In the genomic region with DNA sequence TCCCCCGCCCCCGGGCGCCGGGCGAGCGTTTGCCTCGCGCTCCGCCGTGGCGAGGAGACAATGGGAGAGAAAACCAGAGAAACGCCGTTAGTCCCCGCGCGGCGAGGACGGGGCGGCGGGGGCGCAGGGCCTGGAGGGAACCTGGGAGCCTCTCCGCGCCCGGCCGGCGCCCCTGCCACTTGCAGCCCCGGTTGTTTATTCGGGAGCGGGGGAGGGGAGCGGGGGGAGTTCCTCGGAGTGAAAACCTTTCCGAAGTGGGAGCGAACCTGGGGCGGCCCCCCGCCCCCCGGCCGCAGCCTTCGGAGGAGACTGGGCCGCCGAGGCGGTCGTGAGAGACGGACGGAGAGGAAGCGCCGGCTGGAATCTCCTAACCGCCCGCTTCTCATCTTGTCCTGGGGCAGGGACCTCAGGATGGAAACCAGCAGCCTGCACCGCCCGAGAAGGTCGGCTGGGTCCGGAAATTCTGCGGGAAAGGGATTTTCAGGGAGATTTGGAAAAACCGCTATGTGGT, we compare ENCODE assay signal across 8 cellular contexts. TPM values are rescaled to one million over a fixed set of nuclear protein-coding genes. Genes with fewer than 3 reads are reported as not detected.
DNase-seq lines count a peak whose midpoint lies in the region; ATAC-seq and TF ChIP-seq lines count a peak whose summit lies in the region.

No MANE protein-coding gene starts in this region.

- peaks cover 21% of the 10 kb centered on the region for H3K4me1 ChIP-seq in IMR-90 (ENCODE audit: control insufficient read depth, insufficient read depth, low read length)

- H3K4ac ChIP-seq in IMR-90 (ENCODE audit: low read depth, low read length), result peak overlapping the region; percentile 99

- H3K56ac ChIP-seq in IMR-90 (ENCODE audit: extremely low read depth, insufficient read depth, low read length), result peak overlapping the region; percentile 99

- H3K18ac ChIP-seq in IMR-90 (ENCODE audit: low read depth, low read length), result peak overlapping the region; percentile 94

- no peak for TF ChIP-seq POLR2A in IMR-90 (IDR thresholded peaks at IDR 0.05; ENCODE audit: low read depth, low read length)

- H3K9me3 ChIP-seq in IMR-90 (ENCODE audit: control insufficient read depth, insufficient read depth, low read length), result no peaks in the 10 kb centered on the region

- no peak for TF ChIP-seq RAD21 in IMR-90 (IDR thresholded peaks at IDR 0.05; ENCODE audit: low read length)

- H3K23ac ChIP-seq in IMR-90 (ENCODE audit: low read depth, low read length), result peak overlapping the region; percentile 100

- TF ChIP-seq CTCF in C4-2B (conservative IDR thresholded peaks at IDR 0.05) (no peak), IMR-90 (conservative IDR thresholded peaks at IDR 0.05; ENCODE audit: low read depth, low read length) (no peak), fibroblast of villous mesenchyme (IDR thresholded peaks at IDR 0.05; ENCODE audit: insufficient read depth, low read depth, low read length) (no peak), progenitor cell of endocrine pancreas (IDR thresholded peaks at IDR 0.05; ENCODE audit: unreplicated experiment) (no peak)

- peak overlapping the region; percentile 97 for H3K27ac Mint-ChIP-seq in progenitor cell of endocrine pancreas

- peak overlapping the region; percentile 98 for H3K14ac ChIP-seq in IMR-90 (replicated peaks; ENCODE audit: low read depth, low read length)

- POLR2A ChIA-PET in IMR-90 (lab: Charles Lee; ENCODE audit: unreplicated experiment), result interaction anchor here (0.8 to 1.3 kb wide), 4 partner anchors 10 to 263 kb away, joined by 3 to 7 read pairs (median 4); a partner anchor contains a TSS

- no peaks in the 10 kb centered on the region for H3K27me3 Mint-ChIP-seq in progenitor cell of endocrine pancreas

- intact Hi-C loops in IMR-90 (cut with micrococcal nuclease), result no loop called here

- H2AFZ ChIP-seq in IMR-90 (replicated peaks; ENCODE audit: low read length, poor library complexity), result peak overlapping the region; percentile 80

- H3K27ac ChIP-seq in C4-2B, result peak overlapping the region; percentile 20; the same call in 1 of the 2 replicates
- H3K27ac ChIP-seq in IMR-90 (ENCODE audit: insufficient read depth, low read length), result peak overlapping the region; percentile 98

- H3K4me3 Mint-ChIP-seq in progenitor cell of endocrine pancreas (ENCODE audit: low read depth), result peak overlapping the region; percentile 91

- peaks cover 38% of the 10 kb centered on the region for H3K36me3 ChIP-seq in IMR-90 (ENCODE audit: control insufficient read depth, insufficient read depth, low read length)

- peak overlapping the region; percentile 79 for H2BK15ac ChIP-seq in IMR-90 (ENCODE audit: low read depth, low read length)

- no peaks in the 10 kb centered on the region for H3K9me3 Mint-ChIP-seq in progenitor cell of endocrine pancreas (ENCODE audit: low read depth)

- peak overlapping the region; percentile 96 for H4K91ac ChIP-seq in IMR-90 (ENCODE audit: insufficient read depth, low read depth, low read length)

- peaks cover 21% of the 10 kb centered on the region for H3K9me1 ChIP-seq in IMR-90 (ENCODE audit: insufficient read depth, low read length)

- peak overlapping the region; percentile 60 for H2AK5ac ChIP-seq in IMR-90 (ENCODE audit: low read depth, low read length)

- H3K4me1 Mint-ChIP-seq in progenitor cell of endocrine pancreas (ENCODE audit: low read depth), result peaks cover 34% of the 10 kb centered on the region

- peak overlapping the region; percentile 97 for H4K5ac ChIP-seq in IMR-90 (ENCODE audit: low read depth, low read length)

- H3K4me2 ChIP-seq in IMR-90 (ENCODE audit: low read depth, low read length), result peak overlapping the region; percentile 97

- no peak for ATAC-seq in IMR-90 (ENCODE audit: low read depth)
- no peak for ATAC-seq in GM21423 (IDR thresholded peaks at IDR 0.05; ENCODE audit: unreplicated experiment)
- no peak for ATAC-seq in GM18868 (IDR thresholded peaks at IDR 0.05; ENCODE audit: unreplicated experiment)

- peak overlapping the region; percentile 98 for H2AK9ac ChIP-seq in IMR-90 (replicated peaks; ENCODE audit: low read depth, low read length, poor library complexity)

- H3K27me3 ChIP-seq in IMR-90 (ENCODE audit: control insufficient read depth, insufficient read depth, low read length), result no peaks in the 10 kb centered on the region

- 2% methylated on average over 11 of the region's 54 CpGs; no CpG with 5 or more reads in 1 of the 2 experiments for WGBS in IMR-90 (ENCODE audit: extremely low coverage in 2 of 2, insufficient read length in 1 of 2), 2 experiments

- no TSS peak for BruUV-seq in IMR-90 (replicated peaks; lab: Mats Ljungman, UMichigan)

- dilution Hi-C loops in IMR-90 (cut with HindIII; ENCODE audit: low sequenced_read_pairs, unreplicated experiment), result no loop called here

- peaks cover 29% of the 10 kb centered on the region for H4K20me1 ChIP-seq in IMR-90 (ENCODE audit: insufficient read depth, low read length)

- peak overlapping the region; percentile 58; the same call in 1 of the 2 replicates for H2BK20ac ChIP-seq in IMR-90 (ENCODE audit: low read depth, low read length)

- peak overlapping the region; percentile 86 to 91 for H4K8ac ChIP-seq in IMR-90 (ENCODE audit: low read depth in 2 of 2, low read length in 2 of 2)

- H2BK5ac ChIP-seq in IMR-90 (ENCODE audit: low read depth, low read length, poor library complexity, severe bottlenecking), result peak overlapping the region; percentile 88

- H2BK120ac ChIP-seq in IMR-90 (ENCODE audit: low read depth, low read length), result peak overlapping the region; percentile 83

- H3K36me3 Mint-ChIP-seq in progenitor cell of endocrine pancreas (ENCODE audit: insufficient read depth), result peaks cover 20% of the 10 kb centered on the region

- in situ Hi-C loops in IMR-90 (cut with MboI; ENCODE audit: low sequenced_read_pairs), result no loop called here

- peaks cover 28 to 66% of the 10 kb centered on the region in 2 experiments for H3K79me1 ChIP-seq in IMR-90 (ENCODE audit: low read depth in 1 of 2, low read length in 2 of 2)

- no peak for DNase-seq in IMR-90
- peak; percentile 11 for DNase-seq in activated T-cell treated with anti-CD3 and anti-CD28 coated beads for 4 hours
- peak; percentile 47 for DNase-seq in fibroblast of villous mesenchyme (ENCODE audit: low read depth)
- peak; percentile 34 for DNase-seq in progenitor cell of endocrine pancreas (ENCODE audit: low spot score, unreplicated experiment)
- DNase-seq in islet precursor cell, result no peak

- CTCF ChIA-PET in IMR-90 (lab: Yijun Ruan, JAX), result interaction anchor here (0.9 kb wide), 1 partner anchor 15 kb away, joined by 4 read pairs; no protein-coding TSS in a partner anchor

- H3K4me3 ChIP-seq in IMR-90 (ENCODE audit: insufficient read depth, low read depth, low read length), result peak overlapping the region; percentile 97
- H3K4me3 ChIP-seq in fibroblast of villous mesenchyme (ENCODE audit: low read depth, low read length), result peak overlapping the region; percentile 82

- peak overlapping the region; percentile 99 for H3K9ac ChIP-seq in IMR-90 (ENCODE audit: low read depth, low read length)

TF ChIP-seq in IMR-90, 13 proteins besides CTCF, POLR2A, EP300 and RAD21:
- TF ChIP-seq MXI1 (IDR thresholded peaks at IDR 0.05; ENCODE audit: borderline replicate concordance, low read depth, low read length) (no peak), SMC3 (IDR thresholded peaks at IDR 0.05; ENCODE audit: low read depth, low read length) (no peak), MAZ (IDR thresholded peaks at IDR 0.05; ENCODE audit: borderline replicate concordance, low read depth, low read length) (peak; percentile 31; the same call in 1 of the 2 replicates)

RNA-seq across cellular contexts. Expression of a gene that starts 0.8 kb away (rescaled TPM):
- total RNA-seq in IMR-90 (2012; rRNA removed) (51.4 and 53.3 TPM in 2 replicates), fibroblast of villous mesenchyme (43.2 and 99.9 TPM in 2 replicates), progenitor cell of endocrine pancreas (85.2 and 87.6 TPM in 2 replicates)
- 50.4 and 56.0 TPM in 2 replicates for polyA plus RNA-seq in IMR-90 (2012; rRNA removed)
- polyA plus RNA-seq in IMR-90 (2012; cell fraction: cytosol; rRNA removed), result 53.4 and 59.2 TPM in 2 replicates
- 71.0 and 87.7 TPM in 2 replicates for polyA plus RNA-seq in IMR-90 (2012; cell fraction: nucleus; rRNA removed; ENCODE audit: low replicate concordance)

Comparison
In these comparisons a context has a peak if more than half of its experiments do, and no peak if none do; other contexts are left out.
1. DNase-seq: peak in activated T-cell treated with anti-CD3 and anti-CD28 coated beads for 4 hours (single experiment), fibroblast of villous mesenchyme (single experiment) and progenitor cell of endocrine pancreas (single experiment); none in IMR-90 (single experiment) and islet precursor cell (single experiment).